ENCODE assay signal across 25 cellular contexts in genomic region chr1:202152399-202152798, GRCh38. TPM values are rescaled to one million over a fixed set of nuclear protein-coding genes. Genes with fewer than 3 reads are reported as not detected.
DNase-seq lines count a peak whose midpoint lies in the region; ATAC-seq, FAIRE-seq and TF ChIP-seq lines count a peak whose summit lies in the region.
"Had no signal": no experiment of that assay in that cellular context is flagged by ENCODE, and none has a peak within 500 bp of the region (broad histone marks: within the 10 kb centered on the region; RNA-seq: fewer than 3 reads in every experiment).

No MANE protein-coding gene starts in this region.

- no peak overlapping the region for H3K56ac ChIP-seq in IMR-90 (ENCODE audit: extremely low read depth, insufficient read depth, low read length)

- POLR2A ChIA-PET in CD4-positive, alpha-beta T cell (lab: Charles Lee): no interaction called here
- POLR2A ChIA-PET in IMR-90 (lab: Charles Lee; ENCODE audit: unreplicated experiment): no interaction called here
- POLR2A ChIA-PET in K562 (lab: Yijun Ruan, JAX): interaction anchor here (0.6 to 1.1 kb wide), 5 partner anchors 8 to 241 kb away, joined by 3 to 4 read pairs (median 3); partner anchors contain the start of genes ARL8A and TIMM17A

- TF ChIP-seq POLR2A in IMR-90 (IDR thresholded peaks at IDR 0.05; ENCODE audit: low read depth, low read length) (no peak), K562 (conservative IDR thresholded peaks at IDR 0.05) (no peak)

- no peak for TF ChIP-seq CTCF in CD4-positive, alpha-beta T cell (IDR thresholded peaks at IDR 0.05)
- TF ChIP-seq CTCF in IMR-90 (conservative IDR thresholded peaks at IDR 0.05; ENCODE audit: low read depth, low read length) (no peak), K562 (IDR thresholded peaks at IDR 0.05 in 2 of 3, conservative IDR thresholded peaks at IDR 0.05 in 1 of 3; ENCODE audit: insufficient read depth in 2 of 3, low read depth in 1 of 3, low read length in 3 of 3) (no peak)

- no peaks in the 10 kb centered on the region for H3K9me3 Mint-ChIP-seq in CD4-positive, alpha-beta T cell
- H3K9me3 Mint-ChIP-seq: CD4-positive, CD25-positive, alpha-beta regulatory T cell had no signal

- H3K14ac ChIP-seq in IMR-90 (replicated peaks; ENCODE audit: low read depth, low read length) (no peak overlapping the region), neuronal stem cell (ENCODE audit: low read length) (no peak overlapping the region)

- in situ Hi-C loops in IMR-90 (cut with MboI; ENCODE audit: low sequenced_read_pairs) (no loop called here), K562 (cut with MboI) (no loop called here)

- intact Hi-C loops in CD4-positive, alpha-beta T cell (cut with DNase I, micrococcal nuclease): no loop called here
- intact Hi-C loops in IMR-90 (cut with micrococcal nuclease): no loop called here
- intact Hi-C loops in K562 (cut with micrococcal nuclease): loop anchor here (10.0 kb wide), 1 partner anchor 652 kb away; the partner anchor contains the start of gene KDM5B
- intact Hi-C loops in Right ventricle myocardium inferior (cut with DNase I): no loop called here

- H3K36me3 ChIP-seq in IMR-90 (ENCODE audit: control insufficient read depth, insufficient read depth, low read length) (no peaks in the 10 kb centered on the region), K562 (ENCODE audit: control insufficient read depth, insufficient read depth, low read length) (peaks cover 97% of the 10 kb centered on the region), neuronal stem cell (replicated peaks in 1 of 2; ENCODE audit: control insufficient read depth in 2 of 2, insufficient read depth in 2 of 2, low read length in 2 of 2) (no peaks in the 10 kb centered on the region)

- no peaks in the 10 kb centered on the region for H4K20me1 ChIP-seq in IMR-90 (ENCODE audit: insufficient read depth, low read length)
- peaks cover 2% of the 10 kb centered on the region; the same call in 1 of the 2 replicates for H4K20me1 ChIP-seq in K562 (replicated peaks; ENCODE audit: control insufficient read depth, insufficient read depth, low read length)

- H2AFZ ChIP-seq in IMR-90 (replicated peaks; ENCODE audit: low read length, poor library complexity) (peak overlapping the region; percentile 32), K562 (ENCODE audit: low read depth, low read length) (no peak overlapping the region), neuronal stem cell (ENCODE audit: low read length) (no peak overlapping the region)

- H2BK20ac ChIP-seq in IMR-90 (ENCODE audit: low read depth, low read length): no peak overlapping the region

- H3K4me1 Mint-ChIP-seq in CD4-positive, alpha-beta T cell (ENCODE audit: low read depth): peaks cover 25% of the 10 kb centered on the region

- H3K4me2 ChIP-seq in IMR-90 (ENCODE audit: low read depth, low read length) (no peak overlapping the region), K562 (ENCODE audit: insufficient read depth, low read length) (no peak overlapping the region), neuronal stem cell (ENCODE audit: insufficient read depth, low read length, poor library complexity, severe bottlenecking) (no peak overlapping the region)
- H3K4me2 ChIP-seq: BLaER1, KMS-11 had no signal

- FAIRE-seq in K562 (lab: Jason Lieb, UNC): no peak
- FAIRE-seq: A204.1, G401.6 had no signal

- dilution Hi-C loops in IMR-90 (cut with HindIII; ENCODE audit: low sequenced_read_pairs, unreplicated experiment): no loop called here

- no peak for TF ChIP-seq EP300 in K562 (IDR thresholded peaks at IDR 0.05; ENCODE audit: low read length)

- no peak overlapping the region for H4K8ac ChIP-seq in IMR-90 (ENCODE audit: low read depth in 2 of 2, low read length in 2 of 2)
- H4K8ac ChIP-seq in neuronal stem cell (ENCODE audit: low read depth, low read length): no peak overlapping the region

- H2AK5ac ChIP-seq in IMR-90 (ENCODE audit: low read depth, low read length) (no peak overlapping the region), neuronal stem cell (ENCODE audit: low read depth, low read length) (peak overlapping the region; percentile 73)

- H3K18ac ChIP-seq in IMR-90 (ENCODE audit: low read depth, low read length) (no peak overlapping the region), neuronal stem cell (ENCODE audit: low read length) (no peak overlapping the region)

- no peak overlapping the region for H2AK9ac ChIP-seq in IMR-90 (replicated peaks; ENCODE audit: low read depth, low read length, poor library complexity)

- H3K4ac ChIP-seq in IMR-90 (ENCODE audit: low read depth, low read length) (no peak overlapping the region), neuronal stem cell (ENCODE audit: low read length) (no peak overlapping the region)

- H3K4me1 ChIP-seq in IMR-90 (ENCODE audit: control insufficient read depth, insufficient read depth, low read length) (no peaks in the 10 kb centered on the region), K562 (replicated peaks in 1 of 2; ENCODE audit: control insufficient read depth in 2 of 2, insufficient read depth in 2 of 2, low read length in 2 of 2) (peaks cover 22 to 37% of the 10 kb centered on the region in 2 experiments), neuronal stem cell (ENCODE audit: control insufficient read depth in 2 of 2, insufficient read depth in 1 of 2, low read depth in 1 of 2, low read length in 2 of 2) (peaks cover 0 to 1% of the 10 kb centered on the region in 2 donors)

- CTCF ChIA-PET in CD4-positive, alpha-beta T cell (lab: Charles Lee): no interaction called here
- CTCF ChIA-PET in IMR-90 (lab: Yijun Ruan, JAX) (no interaction called here), K562 (lab: Yijun Ruan, JAX; ENCODE audit: low intra/inter-chr PET ratio) (no interaction called here)

- H3K79me1 ChIP-seq in IMR-90 (ENCODE audit: low read depth in 1 of 2, low read length in 2 of 2) (no peaks in the 10 kb centered on the region), neuronal stem cell (ENCODE audit: low read depth, low read length) (no peaks in the 10 kb centered on the region)

- DNase-seq in CD4-positive, alpha-beta T cell: no peak
- DNase-seq in IMR-90: no peak
- peak in 1 of 4 experiments; percentile 23 for DNase-seq in K562 (ENCODE audit: extremely low read depth in 1 of 4, low spot score in 3 of 4)
- no peak for DNase-seq in neuronal stem cell (ENCODE audit: low spot score)
- no peak for DNase-seq in NCI-H2171 treated with DMSO at 0.1 percent for 48 hours (lab: John Stamatoyannopoulos, UW)
- DNase-seq in D341Med (ENCODE audit: low spot score): no peak
- DNase-seq in Right ventricle myocardium inferior (ENCODE audit: missing footprints): no peak
- DNase-seq: CD4-positive, CD25-positive, alpha-beta regulatory T cell; COR-L47; HCEC 1CT; MM.1S; NCI-H1048; NCI-H1417; NCI-H1694 treated with DMSO at 0.1 percent for 48 hours; NCI-H2081; NCI-H226; NCI-H510A; NCI-H69; SHP77 treated with DMSO at 0.1 percent for 48 hours had no signal

- H3K4me3 ChIP-seq in IMR-90 (ENCODE audit: insufficient read depth, low read depth, low read length) (no peak overlapping the region), K562 (no peak overlapping the region), neuronal stem cell (ENCODE audit: low read length in 2 of 2) (no peak overlapping the region)
- H3K4me3 ChIP-seq: BLaER1 had no signal

- H3K23ac ChIP-seq in IMR-90 (ENCODE audit: low read depth, low read length) (no peak overlapping the region), neuronal stem cell (ENCODE audit: low read depth, low read length, poor library complexity) (peak overlapping the region; percentile 25)

- H2BK5ac ChIP-seq in IMR-90 (ENCODE audit: low read depth, low read length, poor library complexity, severe bottlenecking) (no peak overlapping the region), neuronal stem cell (ENCODE audit: low read length) (no peak overlapping the region)

- H2BK120ac ChIP-seq in IMR-90 (ENCODE audit: low read depth, low read length): no peak overlapping the region
- no peak overlapping the region for H2BK120ac ChIP-seq in neuronal stem cell (ENCODE audit: low read depth, low read length)

- WGBS in IMR-90 (ENCODE audit: extremely low coverage in 2 of 2, insufficient read length in 1 of 2), 2 experiments: no CpG with 5 or more reads among the region's 10 CpGs
- whole genome bisulfite sequencing in K562 (ENCODE audit: insufficient coverage, low coverage, missing lambda C conversion rate): 92% methylated on average over 10 of the region's 10 CpGs
- WGBS in neuronal stem cell (ENCODE audit: extremely low coverage in 2 of 2, insufficient read length in 2 of 2, insufficient replicate concordance in 1 of 2), 2 donors: no CpG with 5 or more reads among the region's 10 CpGs

- no peak overlapping the region for H3K4me3 Mint-ChIP-seq in CD4-positive, alpha-beta T cell
- H3K4me3 Mint-ChIP-seq: CD4-positive, CD25-positive, alpha-beta regulatory T cell had no signal

- no peaks in the 10 kb centered on the region for H3K27me3 ChIP-seq in CD4-positive, alpha-beta T cell (ENCODE audit: control insufficient read depth, insufficient read depth, low read length)
- H3K27me3 ChIP-seq in IMR-90 (ENCODE audit: control insufficient read depth, insufficient read depth, low read length): peaks cover 27% of the 10 kb centered on the region
- H3K27me3 ChIP-seq in K562 (ENCODE audit: control insufficient read depth in 2 of 2, insufficient read depth in 2 of 2, low read length in 2 of 2): no peaks in the 10 kb centered on the region
- peaks cover 0 to 45% (median 0%) of the 10 kb centered on the region in 3 experiments for H3K27me3 ChIP-seq in neuronal stem cell (ENCODE audit: control insufficient read depth in 3 of 3, insufficient read depth in 3 of 3, low read depth in 1 of 3, low read length in 3 of 3)
- H3K27me3 ChIP-seq: BLaER1 had no signal

- no peak for ATAC-seq in CD4-positive, alpha-beta T cell (ENCODE audit: poor library complexity)
- ATAC-seq in IMR-90 (ENCODE audit: low read depth): no peak
- no peak for ATAC-seq in K562
- ATAC-seq in Right ventricle myocardium inferior: no peak

- H2BK15ac ChIP-seq in IMR-90 (ENCODE audit: low read depth, low read length) (no peak overlapping the region), neuronal stem cell (ENCODE audit: low read length) (peak overlapping the region; percentile 40)

- H3K27ac ChIP-seq in CD4-positive, alpha-beta T cell (ENCODE audit: low read depth, low read length): peak overlapping the region; percentile 24
- H3K27ac ChIP-seq in IMR-90 (ENCODE audit: insufficient read depth, low read length) (no peak overlapping the region), K562 (ENCODE audit: extremely low read depth, low read depth, low read length) (no peak overlapping the region), neuronal stem cell (replicated peaks; ENCODE audit: low read length) (no peak overlapping the region)
- H3K27ac ChIP-seq: BLaER1, KMS-11, RWPE1 had no signal

- H3K9me1 ChIP-seq in IMR-90 (ENCODE audit: insufficient read depth, low read length) (no peaks in the 10 kb centered on the region), K562 (ENCODE audit: control insufficient read depth, insufficient read depth, low read length) (no peaks in the 10 kb centered on the region)

- peaks cover 90% of the 10 kb centered on the region for H3K36me3 Mint-ChIP-seq in CD4-positive, alpha-beta T cell (ENCODE audit: low read depth)

- TF ChIP-seq RAD21 in IMR-90 (IDR thresholded peaks at IDR 0.05; ENCODE audit: low read length) (no peak), K562 (CRISPR knock-in tag; conservative IDR thresholded peaks at IDR 0.05 in 1 of 2, IDR thresholded peaks at IDR 0.05 in 1 of 2) (no peak)

- H3K27ac Mint-ChIP-seq in CD4-positive, alpha-beta T cell: no peak overlapping the region

- H4K91ac ChIP-seq in IMR-90 (ENCODE audit: insufficient read depth, low read depth, low read length): no peak overlapping the region
- H4K91ac ChIP-seq in neuronal stem cell (ENCODE audit: low read depth, low read length, poor library complexity): no peak overlapping the region

- peaks cover 32% of the 10 kb centered on the region for H3K79me2 ChIP-seq in K562 (ENCODE audit: control insufficient read depth, insufficient read depth, low read length)

- H2BK12ac ChIP-seq in neuronal stem cell (ENCODE audit: low read length): no peak overlapping the region

- H4K5ac ChIP-seq in IMR-90 (ENCODE audit: low read depth, low read length): no peak overlapping the region

- no peak overlapping the region for H3K9ac ChIP-seq in IMR-90 (ENCODE audit: low read depth, low read length)
- H3K9ac ChIP-seq in K562 (ENCODE audit: insufficient read depth in 1 of 2, low read depth in 2 of 2, low read length in 2 of 2): peak overlapping the region in 1 of 2 experiments; percentile 53; a peak in 1 of 4 replicates
- H3K9ac ChIP-seq in neuronal stem cell (ENCODE audit: low read depth, low read length, poor library complexity): peak overlapping the region; percentile 50
- H3K9ac ChIP-seq: BLaER1, KMS-11 had no signal

- no peaks in the 10 kb centered on the region for H3K27me3 Mint-ChIP-seq in CD4-positive, alpha-beta T cell
- H3K27me3 Mint-ChIP-seq: CD4-positive, CD25-positive, alpha-beta regulatory T cell had no signal

- H3K9me3 ChIP-seq in CD4-positive, alpha-beta T cell (ENCODE audit: control insufficient read depth, low read length): no peaks in the 10 kb centered on the region
- H3K9me3 ChIP-seq in IMR-90 (ENCODE audit: control insufficient read depth, insufficient read depth, low read length): no peaks in the 10 kb centered on the region
- H3K9me3 ChIP-seq in K562 (replicated peaks; ENCODE audit: control insufficient read depth, insufficient read depth, low read depth, low read length): no peaks in the 10 kb centered on the region
- H3K9me3 ChIP-seq in neuronal stem cell (replicated peaks in 1 of 2; ENCODE audit: control insufficient read depth in 2 of 2, insufficient read depth in 1 of 2, low read depth in 1 of 2, low read length in 2 of 2): peaks cover 0 to 1% of the 10 kb centered on the region in 2 donors
- H3K9me3 ChIP-seq: BLaER1 had no signal

- no TSS peak for BruUV-seq in IMR-90 (replicated peaks; lab: Mats Ljungman, UMichigan)
- BruUV-seq in K562 (replicated peaks; lab: Mats Ljungman, UMichigan): no TSS peak

RNA-seq across cellular contexts. Expression of gene ARL8A, which starts 7.9 kb away (rescaled TPM):
- 10 to 100 TPM; 73.5 to 73.8 TPM for total RNA-seq in CD4-positive, alpha-beta T cell
- total RNA-seq in IMR-90 (2012; rRNA removed): 18.1 and 19.7 TPM in 2 replicates
- polyA plus RNA-seq in IMR-90 (2012; rRNA removed): 30.7 and 38.6 TPM in 2 replicates
- polyA plus RNA-seq in IMR-90 (2012; cell fraction: cytosol; rRNA removed): 17.7 and 30.7 TPM in 2 replicates
- 37.8 and 46.1 TPM in 2 replicates for polyA plus RNA-seq in IMR-90 (2012; cell fraction: nucleus; rRNA removed; ENCODE audit: low replicate concordance)
- total RNA-seq in K562 (2011; cell fraction: chromatin; rRNA removed; ENCODE audit: low replicate concordance): 15.5 and 36.2 TPM in 2 replicates
- total RNA-seq in K562 (2011; cell fraction: nucleolus; rRNA removed): 13.9 and 24.0 TPM in 2 replicates
- total RNA-seq in K562 (2011; cell fraction: nucleoplasm; rRNA removed): 13.5 and 19.8 TPM in 2 replicates
- total RNA-seq in K562 (2014; rRNA removed): 13.1 and 21.8 TPM in 2 replicates
- total RNA-seq in K562 (2014; rRNA removed; fragmentation: Illumina TruSeq; extraction: Trizol): 7.9 and 9.2 TPM in 2 replicates
- 11.1 and 11.8 TPM in 2 replicates for total RNA-seq in K562 (2015; rRNA removed; fragmentation: Illumina TruSeq; extraction: Trizol)
- 19.1 and 22.7 TPM in 2 replicates for total RNA-seq in K562 (2021)
- 27.3 and 58.1 TPM in 2 replicates for polyA plus RNA-seq in K562 (2011; rRNA removed)
- polyA plus RNA-seq in K562 (2011; cell fraction: cytosol; rRNA removed): 17.5 and 24.2 TPM in 2 replicates
- 31.3 and 39.1 TPM in 2 replicates for polyA plus RNA-seq in K562 (2011; cell fraction: nucleus; rRNA removed)
- polyA plus RNA-seq in K562 (2012): 21.7 and 25.7 TPM in 2 replicates
- polyA plus RNA-seq in K562 (2014; fragmentation: Illumina TruSeq; extraction: Trizol): 11.4 and 15.9 TPM in 2 replicates
- polyA plus RNA-seq in K562 (2014; fragmentation: Nextera tagmentation; extraction: Ambion mirVana): under 1 TPM; 0.17 to 0.32 TPM
- polyA plus RNA-seq in K562 (2014; rRNA removed): 15.3 and 15.6 TPM in 2 replicates
- 12.5 and 17.4 TPM in 2 replicates for polyA minus RNA-seq in K562 (2011; rRNA and poly(A)+ RNA removed)
- polyA minus RNA-seq in K562 (2011; cell fraction: cytosol; rRNA and poly(A)+ RNA removed): 11.4 and 13.7 TPM in 2 replicates
- polyA minus RNA-seq in K562 (2011; cell fraction: nucleus; rRNA and poly(A)+ RNA removed): 3.4 and 10.0 TPM in 2 replicates
- 33.4 TPM for polyA plus RNA-seq in neuronal stem cell (2013, experiment 1 of 2)
- 32.1 TPM for polyA plus RNA-seq in neuronal stem cell (2013, experiment 2 of 2)
- total RNA-seq in Right ventricle myocardium inferior: 64.6 TPM

RNA-seq across cellular contexts. Expression of gene PTPN7, which starts 8.0 kb away (rescaled TPM):
- total RNA-seq in CD4-positive, alpha-beta T cell: 100 to 1,000 TPM; 144 to 145 TPM
- total RNA-seq in IMR-90 (2012; rRNA removed) (not detected in 2 replicates), K562 (2014; rRNA removed) (121 and 126 TPM in 2 replicates), K562 (2014; rRNA removed; fragmentation: Illumina TruSeq; extraction: Trizol) (61.7 and 65.6 TPM in 2 replicates), K562 (2015; rRNA removed; fragmentation: Illumina TruSeq; extraction: Trizol) (116 and 120 TPM in 2 replicates), K562 (2021) (112 and 139 TPM in 2 replicates), Right ventricle myocardium inferior (0.51 TPM)
- polyA plus RNA-seq in IMR-90 (2012; rRNA removed) (0.05 TPM in 1 of 2 replicates, not detected in the other), K562 (2011; rRNA removed) (80.7 and 176 TPM in 2 replicates), K562 (2014; fragmentation: Illumina TruSeq; extraction: Trizol) (144 and 189 TPM in 2 replicates), K562 (2014; fragmentation: Nextera tagmentation; extraction: Ambion mirVana) (10 to 100 TPM; 18.7 to 19.8 TPM), K562 (2014; rRNA removed) (123 and 128 TPM in 2 replicates)
- polyA plus RNA-seq in IMR-90 (2012; cell fraction: cytosol; rRNA removed): not detected in 2 replicates
- not detected in 2 replicates for polyA plus RNA-seq in IMR-90 (2012; cell fraction: nucleus; rRNA removed; ENCODE audit: low replicate concordance)
- total RNA-seq in K562 (2011; cell fraction: chromatin; rRNA removed; ENCODE audit: low replicate concordance): 135 and 260 TPM in 2 replicates
- 174 and 175 TPM in 2 replicates for total RNA-seq in K562 (2011; cell fraction: nucleolus; rRNA removed)
- 146 and 165 TPM in 2 replicates for total RNA-seq in K562 (2011; cell fraction: nucleoplasm; rRNA removed)
- polyA plus RNA-seq in K562 (2011; cell fraction: cytosol; rRNA removed): 155 and 163 TPM in 2 replicates
- polyA plus RNA-seq in K562 (2011; cell fraction: nucleus; rRNA removed): 215 and 278 TPM in 2 replicates
- 146 and 171 TPM in 2 replicates for polyA plus RNA-seq in K562 (2012)
- polyA minus RNA-seq in K562 (2011; rRNA and poly(A)+ RNA removed): 58.0 and 78.3 TPM in 2 replicates
- 54.1 and 65.3 TPM in 2 replicates for polyA minus RNA-seq in K562 (2011; cell fraction: cytosol; rRNA and poly(A)+ RNA removed)
- 38.1 and 80.1 TPM in 2 replicates for polyA minus RNA-seq in K562 (2011; cell fraction: nucleus; rRNA and poly(A)+ RNA removed)
- not detected for polyA plus RNA-seq in neuronal stem cell (2013, experiment 1 of 2)
- not detected for polyA plus RNA-seq in neuronal stem cell (2013, experiment 2 of 2)
- polyA plus RNA-seq: AG04450 had no signal

RNA-seq across cellular contexts. Expression of gene GPR37L1, which starts 29.7 kb away (rescaled TPM):
- not detected for total RNA-seq in CD4-positive, alpha-beta T cell
- total RNA-seq in IMR-90 (2012; rRNA removed): not detected in 2 replicates
- polyA plus RNA-seq in IMR-90 (2012; rRNA removed): 0.02 TPM in 1 of 2 replicates, not detected in the other
- not detected in 2 replicates for polyA plus RNA-seq in IMR-90 (2012; cell fraction: cytosol; rRNA removed)
- not detected in 2 replicates for polyA plus RNA-seq in IMR-90 (2012; cell fraction: nucleus; rRNA removed; ENCODE audit: low replicate concordance)
- not detected in 2 replicates for total RNA-seq in K562 (2011; cell fraction: chromatin; rRNA removed; ENCODE audit: low replicate concordance)
- total RNA-seq in K562 (2011; cell fraction: nucleolus; rRNA removed): under 0.01 TPM in 2 replicates
- total RNA-seq in K562 (2011; cell fraction: nucleoplasm; rRNA removed): not detected in 2 replicates
- not detected in 2 replicates for total RNA-seq in K562 (2014; rRNA removed)
- total RNA-seq in K562 (2014; rRNA removed; fragmentation: Illumina TruSeq; extraction: Trizol): not detected in 2 replicates
- not detected in 2 replicates for total RNA-seq in K562 (2015; rRNA removed; fragmentation: Illumina TruSeq; extraction: Trizol)
- not detected in 2 replicates for total RNA-seq in K562 (2021)
- polyA plus RNA-seq in K562 (2011; rRNA removed): 0.01 TPM in 1 of 2 replicates, not detected in the other
- 0.01 TPM in 1 of 2 replicates, not detected in the other for polyA plus RNA-seq in K562 (2011; cell fraction: cytosol; rRNA removed)
- 0.01 TPM in 1 of 2 replicates, not detected in the other for polyA plus RNA-seq in K562 (2011; cell fraction: nucleus; rRNA removed)
- 0.07 TPM in 2 replicates for polyA plus RNA-seq in K562 (2012)
- not detected in 2 replicates for polyA plus RNA-seq in K562 (2014; fragmentation: Illumina TruSeq; extraction: Trizol)
- polyA plus RNA-seq in K562 (2014; fragmentation: Nextera tagmentation; extraction: Ambion mirVana): not detected
- not detected in 2 replicates for polyA plus RNA-seq in K562 (2014; rRNA removed)
- not detected in 2 replicates for polyA minus RNA-seq in K562 (2011; rRNA and poly(A)+ RNA removed)
- polyA minus RNA-seq in K562 (2011; cell fraction: cytosol; rRNA and poly(A)+ RNA removed): not detected in 2 replicates
- not detected in 2 replicates for polyA minus RNA-seq in K562 (2011; cell fraction: nucleus; rRNA and poly(A)+ RNA removed)
- 0.06 TPM for polyA plus RNA-seq in neuronal stem cell (2013, experiment 1 of 2)
- polyA plus RNA-seq in neuronal stem cell (2013, experiment 2 of 2): 0.08 TPM
- 0.08 TPM for total RNA-seq in Right ventricle myocardium inferior
- total RNA-seq: CD4-positive, CD25-positive, alpha-beta regulatory T cell had no signal
- polyA plus RNA-seq: AG04450 had no signal

RNA-seq across cellular contexts. Expression of gene LGR6, which starts 41.2 kb away (rescaled TPM):
- under 1 TPM; 0.19 to 0.45 TPM for total RNA-seq in CD4-positive, alpha-beta T cell
- not detected in 2 replicates for total RNA-seq in IMR-90 (2012; rRNA removed)
- not detected in 2 replicates for polyA plus RNA-seq in IMR-90 (2012; rRNA removed)
- 0.01 TPM in 1 of 2 replicates, not detected in the other for polyA plus RNA-seq in IMR-90 (2012; cell fraction: cytosol; rRNA removed)
- polyA plus RNA-seq in IMR-90 (2012; cell fraction: nucleus; rRNA removed; ENCODE audit: low replicate concordance): not detected in 2 replicates
- total RNA-seq in K562 (2011; cell fraction: chromatin; rRNA removed; ENCODE audit: low replicate concordance): 0.72 and 0.77 TPM in 2 replicates
- total RNA-seq in K562 (2011; cell fraction: nucleolus; rRNA removed): 0.17 and 0.79 TPM in 2 replicates
- 0.66 and 0.76 TPM in 2 replicates for total RNA-seq in K562 (2011; cell fraction: nucleoplasm; rRNA removed)
- 0.12 and 0.45 TPM in 2 replicates for total RNA-seq in K562 (2014; rRNA removed)
- 0.11 and 0.13 TPM in 2 replicates for total RNA-seq in K562 (2014; rRNA removed; fragmentation: Illumina TruSeq; extraction: Trizol)
- 0.26 and 0.29 TPM in 2 replicates for total RNA-seq in K562 (2015; rRNA removed; fragmentation: Illumina TruSeq; extraction: Trizol)
- 0.20 and 0.31 TPM in 2 replicates for total RNA-seq in K562 (2021)
- 0.14 and 0.47 TPM in 2 replicates for polyA plus RNA-seq in K562 (2011; rRNA removed)
- polyA plus RNA-seq in K562 (2011; cell fraction: cytosol; rRNA removed): 0.22 and 0.24 TPM in 2 replicates
- polyA plus RNA-seq in K562 (2011; cell fraction: nucleus; rRNA removed): 1.2 and 1.8 TPM in 2 replicates
- polyA plus RNA-seq in K562 (2012): 0.26 and 0.96 TPM in 2 replicates
- polyA plus RNA-seq in K562 (2014; fragmentation: Illumina TruSeq; extraction: Trizol): 0.21 and 0.54 TPM in 2 replicates
- polyA plus RNA-seq in K562 (2014; fragmentation: Nextera tagmentation; extraction: Ambion mirVana): under 1 TPM in 1 of 2 experiments, not detected in 1; 0.01 TPM
- polyA plus RNA-seq in K562 (2014; rRNA removed): 0.12 and 0.42 TPM in 2 replicates
- polyA minus RNA-seq in K562 (2011; rRNA and poly(A)+ RNA removed): not detected in 2 replicates
- polyA minus RNA-seq in K562 (2011; cell fraction: cytosol; rRNA and poly(A)+ RNA removed): not detected in 2 replicates
- polyA minus RNA-seq in K562 (2011; cell fraction: nucleus; rRNA and poly(A)+ RNA removed): 0.40 and 0.89 TPM in 2 replicates
- 0.21 TPM for polyA plus RNA-seq in neuronal stem cell (2013, experiment 1 of 2)
- polyA plus RNA-seq in neuronal stem cell (2013, experiment 2 of 2): 0.15 TPM
- 4.1 TPM for total RNA-seq in Right ventricle myocardium inferior
- polyA plus RNA-seq: AG04450 had no signal

Comparison
In these comparisons a context has a peak if more than half of its experiments do, and no peak if none do; other contexts are left out.
1. RNA of gene PTPN7, which starts 8.0 kb away (total RNA-seq): 144 to 145 TPM in CD4-positive, alpha-beta T cell and 61.7 to 260 TPM in K562; 0.51 TPM in Right ventricle myocardium inferior (single experiment) and not detected in IMR-90; every median in the first group is over 10 times any median in the second.